ENCODE assay signal across 26 cellular contexts in the genomic region with DNA sequence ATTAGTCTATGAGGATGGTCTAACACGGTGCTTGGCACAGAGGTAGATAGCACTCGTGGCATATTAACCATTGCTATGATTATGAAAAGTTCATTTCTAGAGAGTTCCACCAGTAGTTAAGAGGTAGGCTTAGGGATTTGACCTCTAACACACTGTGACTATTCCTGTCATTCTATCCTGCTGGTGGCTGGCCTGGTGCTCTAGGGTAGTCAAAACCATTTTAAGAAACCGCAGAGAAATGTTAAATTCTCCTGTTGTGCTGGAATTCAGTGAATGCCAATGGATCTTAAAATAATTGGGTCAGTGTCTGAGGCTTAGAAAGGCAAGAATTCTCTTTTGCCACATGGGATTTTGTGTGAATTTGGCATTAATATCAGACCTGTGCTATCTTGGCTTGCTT. TPM values are rescaled to one million over a fixed set of nuclear protein-coding genes. Genes with fewer than 3 reads are reported as not detected.
DNase-seq lines count a peak whose midpoint lies in the region; ATAC-seq and TF ChIP-seq lines count a peak whose summit lies in the region.
"Had no signal": no experiment of that assay in that cellular context is flagged by ENCODE, and none has a peak within 500 bp of the region (broad histone marks: within the 10 kb centered on the region; RNA-seq: fewer than 3 reads in every experiment).

No MANE protein-coding gene starts in this region.

- peak overlapping the region; percentile 20 for H3K27ac ChIP-seq in CD8-positive, alpha-beta T cell (ENCODE audit: low read depth, low read length)
- H3K27ac ChIP-seq: C4-2B, dorsolateral prefrontal cortex, foreskin keratinocyte, parathyroid adenoma had no signal

- ATAC-seq in activated CD4-positive, alpha-beta T cell treated with anti-CD3 and anti-CD28 coated beads for 36 hours = no peak
- no peak for ATAC-seq in CD8-positive, alpha-beta T cell
- no peak for ATAC-seq in activated CD8-positive, alpha-beta T cell treated with anti-CD3 and anti-CD28 coated beads, Interleukin-2, amount 10 ng/mL, durations not matched to agents 7 days and 5 days
- ATAC-seq: foreskin keratinocyte had no signal

- intact Hi-C loops in activated CD4-positive, alpha-beta T cell treated with anti-CD3 and anti-CD28 coated beads for 36 hours (cut with DNase I, micrococcal nuclease) = loop anchor here (2.0 to 10.0 kb wide), 8 partner anchors 13 to 289 kb away; no protein-coding TSS in a partner anchor
- intact Hi-C loops in CD8-positive, alpha-beta T cell (cut with DNase I, micrococcal nuclease) = loop anchor here (5.0 to 10.0 kb wide), 2 partner anchors 89 to 321 kb away; a partner anchor contains a TSS

- CTCF ChIA-PET in activated CD4-positive, alpha-beta T cell treated with anti-CD3 and anti-CD28 coated beads for 36 hours (lab: Charles Lee) = interaction anchor here (0.6 to 1.3 kb wide), 4 partner anchors 8 to 328 kb away, joined by 3 to 7 read pairs (median 4); no protein-coding TSS in a partner anchor
- CTCF ChIA-PET in CD8-positive, alpha-beta T cell (lab: Charles Lee) = interaction anchor here (1.1 to 3.1 kb wide), 2 partner anchors 9 to 109 kb away, joined by 3 to 16 read pairs; no protein-coding TSS in a partner anchor
- CTCF ChIA-PET in activated CD8-positive, alpha-beta T cell treated with anti-CD3 and anti-CD28 coated beads, Interleukin-2, amount 10 ng/mL, durations not matched to agents 7 days and 5 days (lab: Charles Lee) = interaction anchor here (1.0 to 1.6 kb wide), 6 partner anchors 8 to 109 kb away, joined by 3 to 8 read pairs (median 4); no protein-coding TSS in a partner anchor

- H3K36me3 ChIP-seq in CD8-positive, alpha-beta T cell (ENCODE audit: insufficient read depth, low read length) = no peaks in the 10 kb centered on the region

- peaks cover 66% of the 10 kb centered on the region for H3K4me1 Mint-ChIP-seq in activated CD4-positive, alpha-beta T cell treated with anti-CD3 and anti-CD28 coated beads for 36 hours
- peaks cover 48% of the 10 kb centered on the region for H3K4me1 Mint-ChIP-seq in CD8-positive, alpha-beta T cell (ENCODE audit: low read depth)
- peaks cover 58% of the 10 kb centered on the region for H3K4me1 Mint-ChIP-seq in activated CD8-positive, alpha-beta T cell treated with anti-CD3 and anti-CD28 coated beads, Interleukin-2, amount 10 ng/mL, durations not matched to agents 7 days and 5 days (ENCODE audit: low read depth)
- H3K4me1 Mint-ChIP-seq in immature natural killer cell = peaks cover 48 to 49% of the 10 kb centered on the region in 2 donors
- H3K4me1 Mint-ChIP-seq: nephron had no signal

- no peak overlapping the region for H3K4me3 ChIP-seq in CD8-positive, alpha-beta T cell (ENCODE audit: low read depth, low read length)
- H3K4me3 ChIP-seq: dorsolateral prefrontal cortex had no signal

- no peak for TF ChIP-seq CTCF in CD8-positive, alpha-beta T cell (IDR thresholded peaks at IDR 0.05)

- POLR2A ChIA-PET in activated CD4-positive, alpha-beta T cell treated with anti-CD3 and anti-CD28 coated beads for 36 hours (lab: Charles Lee) = interaction anchor here (0.6 kb wide), 1 partner anchor 73 kb away, joined by 3 read pairs; no protein-coding TSS in a partner anchor
- POLR2A ChIA-PET in CD8-positive, alpha-beta T cell (lab: Charles Lee) = interaction anchor here (1.1 to 1.2 kb wide), 2 partner anchors 88 to 109 kb away, joined by 3 read pairs; a partner anchor contains a TSS
- POLR2A ChIA-PET in activated CD8-positive, alpha-beta T cell treated with anti-CD3 and anti-CD28 coated beads, Interleukin-2, amount 10 ng/mL, durations not matched to agents 7 days and 5 days (lab: Charles Lee) = interaction anchor here (1.9 kb wide), 1 partner anchor 295 kb away, joined by 6 read pairs; a partner anchor contains a TSS

- H3K4me1 ChIP-seq in CD8-positive, alpha-beta T cell (ENCODE audit: insufficient read depth, low read length) = peaks cover 38% of the 10 kb centered on the region
- H3K4me1 ChIP-seq: foreskin keratinocyte, parathyroid adenoma had no signal

- H3K9me3 Mint-ChIP-seq in activated CD4-positive, alpha-beta T cell treated with anti-CD3 and anti-CD28 coated beads for 36 hours (ENCODE audit: low read depth) = no peaks in the 10 kb centered on the region
- H3K9me3 Mint-ChIP-seq in CD8-positive, alpha-beta T cell = no peaks in the 10 kb centered on the region
- H3K9me3 Mint-ChIP-seq in activated CD8-positive, alpha-beta T cell treated with anti-CD3 and anti-CD28 coated beads, Interleukin-2, amount 10 ng/mL, durations not matched to agents 7 days and 5 days (ENCODE audit: insufficient read depth) = no peaks in the 10 kb centered on the region
- no peaks in the 10 kb centered on the region for H3K9me3 Mint-ChIP-seq in immature natural killer cell

- DNase-seq in activated CD4-positive, alpha-beta T cell treated with anti-CD3 and anti-CD28 coated beads for 36 hours = no peak
- DNase-seq in activated CD4-positive, alpha-beta T cell treated with anti-CD3 and anti-CD28 coated beads, Interleukin-2, amount 50 U/mL, for 4 hours = no peak
- DNase-seq in CD8-positive, alpha-beta T cell = no peak
- no peak for DNase-seq in activated CD8-positive, alpha-beta T cell treated with anti-CD3 and anti-CD28 coated beads, Interleukin-2, amount 10 ng/mL, durations not matched to agents 7 days and 5 days
- DNase-seq in immature natural killer cell (no peak), NCI-H446 (lab: John Stamatoyannopoulos, UW) (no peak), hepatic stellate cell (ENCODE audit: low spot score) (no peak), superior temporal gyrus (ENCODE audit: extremely low spot score) (no peak)
- DNase-seq: activated CD4-positive, CD25-positive, alpha-beta regulatory T cell; amygdala; DMS53; dorsolateral prefrontal cortex; foreskin keratinocyte; NCI-H1436; NCI-H526; SIG-M5; stimulated activated CD4-positive, alpha-beta T cell treated with anti-CD3 and anti-CD28 coated beads, Interleukin-2, amount 100 ng/mL, for 24 hours had no signal

- no peaks in the 10 kb centered on the region for H3K9me3 ChIP-seq in CD8-positive, alpha-beta T cell (ENCODE audit: low read length)

- H3K4me3 Mint-ChIP-seq in activated CD4-positive, alpha-beta T cell treated with anti-CD3 and anti-CD28 coated beads for 36 hours = no peak overlapping the region
- H3K4me3 Mint-ChIP-seq in CD8-positive, alpha-beta T cell = peak overlapping the region; percentile 59
- no peak overlapping the region for H3K4me3 Mint-ChIP-seq in activated CD8-positive, alpha-beta T cell treated with anti-CD3 and anti-CD28 coated beads, Interleukin-2, amount 10 ng/mL, durations not matched to agents 7 days and 5 days
- H3K4me3 Mint-ChIP-seq in immature natural killer cell = peak overlapping the region; percentile 52 to 85 (median 77)
- H3K4me3 Mint-ChIP-seq: nephron had no signal

- H3K27ac Mint-ChIP-seq in activated CD4-positive, alpha-beta T cell treated with anti-CD3 and anti-CD28 coated beads for 36 hours = peak overlapping the region; percentile 89
- peak overlapping the region; percentile 92 for H3K27ac Mint-ChIP-seq in CD8-positive, alpha-beta T cell
- peak overlapping the region; percentile 90 for H3K27ac Mint-ChIP-seq in activated CD8-positive, alpha-beta T cell treated with anti-CD3 and anti-CD28 coated beads, Interleukin-2, amount 10 ng/mL, durations not matched to agents 7 days and 5 days
- peak overlapping the region; percentile 88 to 96 (median 92) for H3K27ac Mint-ChIP-seq in immature natural killer cell
- H3K27ac Mint-ChIP-seq: nephron had no signal

- no peaks in the 10 kb centered on the region for H3K27me3 Mint-ChIP-seq in activated CD4-positive, alpha-beta T cell treated with anti-CD3 and anti-CD28 coated beads for 36 hours
- H3K27me3 Mint-ChIP-seq in CD8-positive, alpha-beta T cell (ENCODE audit: low read depth) = no peaks in the 10 kb centered on the region
- H3K27me3 Mint-ChIP-seq in activated CD8-positive, alpha-beta T cell treated with anti-CD3 and anti-CD28 coated beads, Interleukin-2, amount 10 ng/mL, durations not matched to agents 7 days and 5 days (ENCODE audit: low read depth) = no peaks in the 10 kb centered on the region
- H3K27me3 Mint-ChIP-seq in immature natural killer cell (ENCODE audit: low read depth in 3 of 3) = peaks cover 5 to 12% (median 6%) of the 10 kb centered on the region in 3 donors

- no peaks in the 10 kb centered on the region for H3K36me3 Mint-ChIP-seq in activated CD4-positive, alpha-beta T cell treated with anti-CD3 and anti-CD28 coated beads for 36 hours (ENCODE audit: low read depth)
- H3K36me3 Mint-ChIP-seq in CD8-positive, alpha-beta T cell = no peaks in the 10 kb centered on the region
- no peaks in the 10 kb centered on the region for H3K36me3 Mint-ChIP-seq in activated CD8-positive, alpha-beta T cell treated with anti-CD3 and anti-CD28 coated beads, Interleukin-2, amount 10 ng/mL, durations not matched to agents 7 days and 5 days (ENCODE audit: low read depth)
- no peaks in the 10 kb centered on the region for H3K36me3 Mint-ChIP-seq in immature natural killer cell

- no peaks in the 10 kb centered on the region for H3K27me3 ChIP-seq in CD8-positive, alpha-beta T cell (ENCODE audit: insufficient read depth, low read length)
- H3K27me3 ChIP-seq: foreskin keratinocyte had no signal

RNA-seq across cellular contexts. Expression of a gene that starts 53.9 kb away (rescaled TPM):
- total RNA-seq in activated CD4-positive, alpha-beta T cell treated with anti-CD3 and anti-CD28 coated beads for 36 hours = not detected
- not detected for total RNA-seq in CD8-positive, alpha-beta T cell
- total RNA-seq in activated CD8-positive, alpha-beta T cell treated with anti-CD3 and anti-CD28 coated beads, Interleukin-2, amount 10 ng/mL, durations not matched to agents 7 days and 5 days = not detected
- polyA plus RNA-seq in immature natural killer cell = not detected
- total RNA-seq: A172; cardiac septum; dorsolateral prefrontal cortex; lung microvascular endothelial cell; M059J; OCI-LY7; T-helper 2 cell treated with Interferon-gamma antibody and Interleukin-4, amounts not matched to agents 100 ng/mL and 5 ng/mL, for 36 hours had no signal

Comparison
In these comparisons a context has a peak if more than half of its experiments do, and no peak if none do; other contexts are left out.
1. H3K4me3 Mint-ChIP-seq: peak in CD8-positive, alpha-beta T cell (single experiment) and immature natural killer cell (5 of 5); none in activated CD4-positive, alpha-beta T cell treated with anti-CD3 and anti-CD28 coated beads for 36 hours (single experiment) and activated CD8-positive, alpha-beta T cell treated with anti-CD3 and anti-CD28 coated beads, Interleukin-2, amount 10 ng/mL, durations not matched to agents 7 days and 5 days (single experiment).
2. Peak in every context shown above with its lines, with median percentiles within 50 percentile points of each other: H3K27ac Mint-ChIP-seq.